ENCODE assay signal across 15 cellular contexts in the genomic region with DNA sequence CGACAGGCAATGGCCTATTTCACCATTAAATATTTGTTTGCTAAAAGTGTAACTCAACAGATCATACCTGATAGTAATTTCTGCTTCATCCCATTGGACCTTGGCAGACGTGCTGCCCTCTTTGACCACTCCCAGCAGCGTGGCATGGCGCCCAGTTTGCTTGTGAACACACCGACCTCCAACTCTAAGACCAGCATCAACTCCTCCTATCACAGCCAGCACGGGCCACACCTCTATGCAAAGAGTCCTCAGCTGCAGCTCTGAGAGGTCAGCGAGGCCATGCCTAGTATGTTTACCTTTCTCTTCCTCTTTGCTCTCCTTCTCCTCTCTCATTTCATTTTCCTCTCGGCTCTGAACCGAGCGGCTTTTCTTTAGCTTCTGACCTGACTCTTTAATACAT.
DNase-seq lines count a peak whose midpoint lies in the region; ATAC-seq, FAIRE-seq and TF ChIP-seq lines count a peak whose summit lies in the region.
"Had no signal": no experiment of that assay in that cellular context is flagged by ENCODE, and none has a peak within 500 bp of the region (broad histone marks: within the 10 kb centered on the region; RNA-seq: fewer than 3 reads in every experiment).

No MANE protein-coding gene starts in this region.

- H3K9ac ChIP-seq in GM12878 (ENCODE audit: control insufficient read depth, insufficient read depth, low read length): no peak overlapping the region

- H3K27ac ChIP-seq in GM12878 (ENCODE audit: control insufficient read depth, insufficient read depth) (no peak overlapping the region), left lung (peak overlapping the region; percentile 9 to 34), upper lobe of right lung (no peak overlapping the region)
- H3K27ac ChIP-seq: ovary had no signal

- H2AFZ ChIP-seq in GM12878 (ENCODE audit: control insufficient read depth, low read depth, low read length): no peak overlapping the region

- H4K20me1 ChIP-seq in GM12878 (ENCODE audit: control insufficient read depth, insufficient read depth): no peaks in the 10 kb centered on the region

- peaks cover 8 to 20% of the 10 kb centered on the region in 2 experiments for H3K36me3 ChIP-seq in GM12878 (ENCODE audit: control insufficient read depth in 2 of 2, insufficient read depth in 2 of 2, low read length in 1 of 2)
- H3K36me3 ChIP-seq in left lung: peaks cover 0 to 88% of the 10 kb centered on the region in 2 donors
- H3K36me3 ChIP-seq in upper lobe of right lung: peaks cover 85% of the 10 kb centered on the region
- H3K36me3 ChIP-seq: ovary had no signal

- H3K79me2 ChIP-seq in GM12878 (ENCODE audit: control insufficient read depth, insufficient read depth, low read length): no peaks in the 10 kb centered on the region

- TSS peak; percentile 17 for BruUV-seq in GM12878 (replicated peaks; lab: Mats Ljungman, UMichigan)

- TF ChIP-seq CTCF in GM12878 (IDR thresholded peaks at IDR 0.05 in 2 of 3, conservative IDR thresholded peaks at IDR 0.05 in 1 of 3; ENCODE audit: control insufficient read depth in 2 of 3, extremely low read depth in 1 of 3, insufficient read depth in 1 of 3, low read depth in 3 of 3, low read length in 3 of 3) (no peak), left lung (IDR thresholded peaks at IDR 0.05) (no peak), upper lobe of right lung (IDR thresholded peaks at IDR 0.05) (no peak)

- H3K9me3 ChIP-seq in GM12878 (replicated peaks; ENCODE audit: control insufficient read depth, insufficient read depth, low read length) (no peaks in the 10 kb centered on the region), left lung (no peaks in the 10 kb centered on the region), upper lobe of right lung (no peaks in the 10 kb centered on the region)
- H3K9me3 ChIP-seq: ovary had no signal

- no peak for TF ChIP-seq EP300 in GM12878 (IDR thresholded peaks at IDR 0.05; ENCODE audit: borderline replicate concordance in 1 of 2, control insufficient read depth in 1 of 2, low read depth in 2 of 2, low read length in 2 of 2)

- SMC1A ChIA-PET in GM12878 (lab: Charles Lee; ENCODE audit: uncharacterized antibody, unreplicated experiment): interaction anchor here (0.9 to 3.1 kb wide), 2 partner anchors 8 to 68 kb away, joined by 3 to 9 read pairs; no protein-coding TSS in a partner anchor

- intact Hi-C loops in Right ventricle myocardium inferior (cut with DNase I): no loop called here
- intact Hi-C loops in cardiac septum (cut with DNase I): no loop called here
- intact Hi-C loops in GM12878 (cut with micrococcal nuclease; ENCODE audit: unreplicated experiment): no loop called here
- intact Hi-C loops in left lung (cut with DNase I): no loop called here
- intact Hi-C loops in upper lobe of right lung (cut with DNase I): no loop called here

- WGBS in GM12878 (ENCODE audit: insufficient coverage, insufficient replicate concordance, low lambda C conversion rate, missing lambda C conversion rate): 80% methylated on average over 10 of the region's 10 CpGs

- CTCF ChIA-PET in GM12878 (lab: Yijun Ruan, JAX): interaction anchor here (0.6 kb wide), 1 partner anchor 390 kb away, joined by 3 read pairs; no protein-coding TSS in a partner anchor

- no peak overlapping the region for H3K4me3 ChIP-seq in GM12878
- no peak overlapping the region for H3K4me3 ChIP-seq in left lung
- no peak overlapping the region for H3K4me3 ChIP-seq in upper lobe of right lung
- H3K4me3 ChIP-seq: ovary had no signal

- H3K4me1 ChIP-seq in GM12878 (ENCODE audit: control insufficient read depth, insufficient read depth, low read length) (no peaks in the 10 kb centered on the region), left lung (no peaks in the 10 kb centered on the region), upper lobe of right lung (no peaks in the 10 kb centered on the region)

- peak; percentile 77 for DNase-seq in Right ventricle myocardium inferior (ENCODE audit: missing footprints)
- DNase-seq in cardiac septum (ENCODE audit: low spot score): no peak
- DNase-seq in GM12878 (ENCODE audit: low read depth, low spot score): no peak
- DNase-seq in left lung: peak; percentile 90 to 92
- DNase-seq in upper lobe of right lung: peak; percentile 92
- no peak for DNase-seq in NCI-H526 treated with DMSO at 0.1 percent for 48 hours (lab: John Stamatoyannopoulos, UW)
- no peak for DNase-seq in AG20443 (ENCODE audit: low spot score)
- DNase-seq: activated B cell treated with CpG ODN at 0.5 μM for 24 hours; activated CD8-positive, alpha-beta memory T cell treated with anti-CD3 and anti-CD28 coated beads, Interleukin-2, amount 50 U/mL, for 4 hours; DMS53; mesenchymal stem cell; NCI-H2081; stimulated activated CD4-positive, alpha-beta T cell treated with anti-CD3 and anti-CD28 coated beads, Interleukin-15, amount 100 ng/mL, for 24 hours had no signal

- POLR2A ChIA-PET in GM12878 (lab: Charles Lee): no interaction called here

- no peak for FAIRE-seq in GM12878 (lab: Jason Lieb, UNC)

- TF ChIP-seq RAD21 in GM12878 (IDR thresholded peaks at IDR 0.05; ENCODE audit: insufficient read depth, low read depth, low read length): no peak

- H3K27me3 ChIP-seq in GM12878 (replicated peaks in 1 of 2; ENCODE audit: control insufficient read depth in 2 of 2, insufficient read depth in 2 of 2, low read length in 1 of 2) (no peaks in the 10 kb centered on the region), left lung (no peaks in the 10 kb centered on the region), upper lobe of right lung (no peaks in the 10 kb centered on the region)
- H3K27me3 ChIP-seq: ovary had no signal

- in situ Hi-C loops in GM12878 (cut with MboI): no loop called here

- RAD21 ChIA-PET in GM12878 (lab: Charles Lee; ENCODE audit: unreplicated experiment): no interaction called here

- no peak overlapping the region for H3K4me2 ChIP-seq in GM12878 (ENCODE audit: control insufficient read depth, insufficient read depth)

- no peak for TF ChIP-seq POLR2A in GM12878 (IDR thresholded peaks at IDR 0.05; ENCODE audit: low read depth, low read length)

- ATAC-seq in Right ventricle myocardium inferior: peak; percentile 48
- no peak for ATAC-seq in GM12878
- ATAC-seq in left lung: peak; percentile 99
- ATAC-seq in upper lobe of right lung: peak; percentile 97
- ATAC-seq in GM19395 (IDR thresholded peaks at IDR 0.05; ENCODE audit: unreplicated experiment): no peak

TF ChIP-seq in GM12878, 131 proteins besides CTCF, POLR2A, EP300 and RAD21:
- TF ChIP-seq RAD51 (IDR thresholded peaks at IDR 0.05) (no peak), FOXK2 (IDR thresholded peaks at IDR 0.05) (no peak), RFX5 (IDR thresholded peaks at IDR 0.05; ENCODE audit: low read depth, low read length) (no peak), ZNF217 (IDR thresholded peaks at IDR 0.05) (no peak), IKZF2 (IDR thresholded peaks at IDR 0.05) (no peak), RELA (IDR thresholded peaks at IDR 0.05; ENCODE audit: borderline replicate concordance, partially characterized antibody) (no peak), EGR1 (IDR thresholded peaks at IDR 0.05; ENCODE audit: borderline replicate concordance in 1 of 2, low read depth in 2 of 2, low read length in 2 of 2) (no peak), BACH1 (IDR thresholded peaks at IDR 0.05; ENCODE audit: borderline replicate concordance) (no peak), RBBP5 (conservative IDR thresholded peaks at IDR 0.05) (no peak), SREBF2 (IDR thresholded peaks at IDR 0.05; ENCODE audit: low read length) (no peak), MEF2B (IDR thresholded peaks at IDR 0.05; ENCODE audit: partially characterized antibody, poor library complexity, severe bottlenecking) (no peak), IKZF1 (conservative IDR thresholded peaks at IDR 0.05) (no peak), SIN3A (IDR thresholded peaks at IDR 0.05; ENCODE audit: low read depth, low read length) (no peak), SMARCA5 (IDR thresholded peaks at IDR 0.05) (no peak)
- TF ChIP-seq, protein P1, sequence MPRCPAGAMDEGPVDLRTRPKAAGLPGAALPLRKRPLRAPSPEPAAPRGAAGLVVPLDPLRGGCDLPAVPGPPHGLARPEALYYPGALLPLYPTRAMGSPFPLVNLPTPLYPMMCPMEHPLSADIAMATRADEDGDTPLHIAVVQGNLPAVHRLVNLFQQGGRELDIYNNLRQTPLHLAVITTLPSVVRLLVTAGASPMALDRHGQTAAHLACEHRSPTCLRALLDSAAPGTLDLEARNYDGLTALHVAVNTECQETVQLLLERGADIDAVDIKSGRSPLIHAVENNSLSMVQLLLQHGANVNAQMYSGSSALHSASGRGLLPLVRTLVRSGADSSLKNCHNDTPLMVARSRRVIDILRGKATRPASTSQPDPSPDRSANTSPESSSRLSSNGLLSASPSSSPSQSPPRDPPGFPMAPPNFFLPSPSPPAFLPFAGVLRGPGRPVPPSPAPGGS (IDR thresholded peaks at IDR 0.05; ENCODE audit: borderline replicate concordance, insufficient read depth, low read depth, low read length, poor library complexity, severe bottlenecking): no peak
- TF ChIP-seq, protein P2, sequence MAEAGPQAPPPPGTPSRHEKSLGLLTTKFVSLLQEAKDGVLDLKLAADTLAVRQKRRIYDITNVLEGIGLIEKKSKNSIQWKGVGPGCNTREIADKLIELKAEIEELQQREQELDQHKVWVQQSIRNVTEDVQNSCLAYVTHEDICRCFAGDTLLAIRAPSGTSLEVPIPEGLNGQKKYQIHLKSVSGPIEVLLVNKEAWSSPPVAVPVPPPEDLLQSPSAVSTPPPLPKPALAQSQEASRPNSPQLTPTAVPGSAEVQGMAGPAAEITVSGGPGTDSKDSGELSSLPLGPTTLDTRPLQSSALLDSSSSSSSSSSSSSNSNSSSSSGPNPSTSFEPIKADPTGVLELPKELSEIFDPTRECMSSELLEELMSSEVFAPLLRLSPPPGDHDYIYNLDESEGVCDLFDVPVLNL (IDR thresholded peaks at IDR 0.05; ENCODE audit: low read depth, low read length): no peak

Comparison
In these comparisons a context has a peak if more than half of its experiments do, and no peak if none do; other contexts are left out.
1. DNase-seq: peak in Right ventricle myocardium inferior (single experiment), left lung (2 of 2) and upper lobe of right lung (single experiment); none in cardiac septum (single experiment), GM12878 (single experiment), NCI-H526 treated with DMSO at 0.1 percent for 48 hours (single experiment) and AG20443 (single experiment).
2. ATAC-seq: peak in Right ventricle myocardium inferior (single experiment), left lung (single experiment) and upper lobe of right lung (single experiment); none in GM12878 (single experiment) and GM19395 (single experiment).
3. H3K27ac ChIP-seq: peak in left lung (2 of 2); none in GM12878 (single experiment) and upper lobe of right lung (single experiment).